8 cellular contexts compared by ENCODE assay signal in genomic region chr3:172034786-172035685, GRCh38. TPM values are rescaled to one million over a fixed set of nuclear protein-coding genes. Genes with fewer than 3 reads are reported as not detected.
DNase-seq lines count a peak whose midpoint lies in the region; FAIRE-seq and TF ChIP-seq lines count a peak whose summit lies in the region.

No MANE protein-coding gene starts in this region.

- TF ChIP-seq CTCF in endothelial cell of umbilical vein (IDR thresholded peaks at IDR 0.05; ENCODE audit: extremely low read depth in 1 of 2, insufficient read depth in 1 of 2, low read depth in 1 of 2, low read length in 2 of 2) = peak; percentile 25 to 39
- peak; percentile 58 for TF ChIP-seq CTCF in parathyroid adenoma (IDR thresholded peaks at IDR 0.05)

- no peak overlapping the region for H3K4me3 ChIP-seq in ACC112 (ENCODE audit: low read depth, low read length)
- no peak overlapping the region for H3K4me3 ChIP-seq in endothelial cell of umbilical vein (replicated peaks in 1 of 3; ENCODE audit: insufficient read depth in 1 of 3, low read depth in 1 of 3, low read length in 3 of 3)
- H3K4me3 ChIP-seq in parathyroid adenoma (ENCODE audit: low read depth, low read length) = no peak overlapping the region

- H3K27me3 ChIP-seq in ACC112 (ENCODE audit: insufficient read depth, low read length) = no peaks in the 10 kb centered on the region
- H3K27me3 ChIP-seq in endothelial cell of umbilical vein (ENCODE audit: control insufficient read depth in 2 of 2, insufficient read depth in 2 of 2, low read length in 2 of 2) = no peaks in the 10 kb centered on the region
- H3K27me3 ChIP-seq in parathyroid adenoma (ENCODE audit: control insufficient read depth, insufficient read depth, low read length) = no peaks in the 10 kb centered on the region

- dilution Hi-C loops in endothelial cell of umbilical vein (cut with MboI; ENCODE audit: extremely low pct_ligation_motif_present, low sequenced_read_pairs) = no loop called here

- H3K9ac ChIP-seq in endothelial cell of umbilical vein (replicated peaks; ENCODE audit: extremely low read depth, insufficient read depth, low read length) (no peak overlapping the region), parathyroid adenoma (no peak overlapping the region)

- peaks cover 9% of the 10 kb centered on the region for H3K79me2 ChIP-seq in ACC112 (ENCODE audit: control insufficient read depth, insufficient read depth, low read length, unreplicated experiment)
- H3K79me2 ChIP-seq in endothelial cell of umbilical vein (ENCODE audit: control insufficient read depth, insufficient read depth, low read length) = peaks cover 12% of the 10 kb centered on the region
- no peaks in the 10 kb centered on the region for H3K79me2 ChIP-seq in parathyroid adenoma

- DNase-seq in ELF-1 (ENCODE audit: low read depth, low spot score) = peak; percentile 52
- peak; percentile 19 for DNase-seq in NCI-H226
- DNase-seq in endothelial cell of umbilical vein (ENCODE audit: low read depth, low spot score) = no peak
- DNase-seq in GDM1 (lab: John Stamatoyannopoulos, UW) = no peak
- no peak for DNase-seq in G401 (ENCODE audit: low spot score)
- DNase-seq in cerebellar nuclear complex (lab: John Stamatoyannopoulos, UW) = no peak

- no peaks in the 10 kb centered on the region for H4K20me1 ChIP-seq in endothelial cell of umbilical vein (replicated peaks; ENCODE audit: control insufficient read depth, extremely low read depth, insufficient read depth, low read length)

- H3K9me3 ChIP-seq in endothelial cell of umbilical vein (replicated peaks; ENCODE audit: control insufficient read depth, insufficient read depth, low read length) (no peaks in the 10 kb centered on the region), parathyroid adenoma (ENCODE audit: control insufficient read depth, low read length) (no peaks in the 10 kb centered on the region)

- peak; percentile 73 for FAIRE-seq in endothelial cell of umbilical vein (lab: Jason Lieb, UNC)

- BruUV-seq in endothelial cell of umbilical vein (replicated peaks; lab: Mats Ljungman, UMichigan) = no TSS peak

- in situ Hi-C loops in G401 (cut with HindIII; ENCODE audit: low sequenced_read_pairs) = no loop called here

- H3K36me3 ChIP-seq in ACC112 (ENCODE audit: insufficient read depth, low read length) (no peaks in the 10 kb centered on the region), endothelial cell of umbilical vein (ENCODE audit: control insufficient read depth in 2 of 2, extremely low read depth in 1 of 2, insufficient read depth in 2 of 2, low read length in 2 of 2) (no peaks in the 10 kb centered on the region), parathyroid adenoma (ENCODE audit: control insufficient read depth, insufficient read depth, low read length) (no peaks in the 10 kb centered on the region)

- H3K4me1 ChIP-seq in ACC112 (ENCODE audit: control insufficient read depth, insufficient read depth, low read length, unreplicated experiment) (peaks cover 7% of the 10 kb centered on the region), endothelial cell of umbilical vein (ENCODE audit: control insufficient read depth, extremely low read depth, insufficient read depth, low read length) (peaks cover 9% of the 10 kb centered on the region), parathyroid adenoma (no peaks in the 10 kb centered on the region)

- intact Hi-C loops in endothelial cell of umbilical vein (cut with micrococcal nuclease) = no loop called here

- H2AFZ ChIP-seq in ACC112 (ENCODE audit: low read length, unreplicated experiment) (peak overlapping the region; percentile 12), endothelial cell of umbilical vein (ENCODE audit: low read depth, low read length) (no peak overlapping the region), parathyroid adenoma (no peak overlapping the region)

- H3K9me1 ChIP-seq in endothelial cell of umbilical vein (replicated peaks; ENCODE audit: control insufficient read depth, extremely low read depth, insufficient read depth, low read length) = no peaks in the 10 kb centered on the region

- H3K27ac ChIP-seq in ACC112 (ENCODE audit: low read depth, low read length) (no peak overlapping the region), endothelial cell of umbilical vein (ENCODE audit: insufficient read depth, low read depth, low read length) (no peak overlapping the region), parathyroid adenoma (no peak overlapping the region)

- CTCF ChIA-PET in endothelial cell of umbilical vein (lab: Charles Lee) = interaction anchor here (0.5 to 1.5 kb wide), 10 partner anchors 43 to 421 kb away, joined by 3 to 6 read pairs (median 3); no protein-coding TSS in a partner anchor

- no peak for TF ChIP-seq POLR2A in endothelial cell of umbilical vein (IDR thresholded peaks at IDR 0.05; ENCODE audit: low read depth, low read length)

- H3K4me2 ChIP-seq in endothelial cell of umbilical vein (ENCODE audit: insufficient read depth, low read length) = no peak overlapping the region
- no peak overlapping the region for H3K4me2 ChIP-seq in parathyroid adenoma (ENCODE audit: low read length)

- POLR2A ChIA-PET in endothelial cell of umbilical vein (lab: Charles Lee) = interaction anchor here (0.6 kb wide), 1 partner anchor 40 kb away, joined by 4 read pairs; no protein-coding TSS in a partner anchor

TF ChIP-seq in endothelial cell of umbilical vein, 7 proteins besides CTCF, POLR2A, EP300 and RAD21:
- no peak for TF ChIP-seq MYC (IDR thresholded peaks at IDR 0.05; ENCODE audit: low read depth, low read length)
- TF ChIP-seq JUN (IDR thresholded peaks at IDR 0.05; ENCODE audit: borderline replicate concordance, insufficient read depth, insufficient read length, low read depth) = no peak
- TF ChIP-seq POLR2AphosphoS5 (IDR thresholded peaks at IDR 0.05; ENCODE audit: insufficient read depth, low read depth, low read length) = no peak
- no peak for TF ChIP-seq FOS (IDR thresholded peaks at IDR 0.05; ENCODE audit: borderline replicate concordance, insufficient read depth, low read length)
- no peak for TF ChIP-seq GATA2 (IDR thresholded peaks at IDR 0.05; ENCODE audit: insufficient read depth, insufficient read length, low read depth, low read length)
- no peak for TF ChIP-seq EZH2 (IDR thresholded peaks at IDR 0.05; ENCODE audit: borderline replicate concordance, low read depth, low read length, severe bottlenecking)
- no peak for TF ChIP-seq MAX (IDR thresholded peaks at IDR 0.05; ENCODE audit: insufficient read depth, insufficient read length)

RNA-seq across cellular contexts. Expression of gene FNDC3B, which starts 4.3 kb away (rescaled TPM):
- 295 and 302 TPM in 2 replicates for total RNA-seq in endothelial cell of umbilical vein
- 73.3 and 91.6 TPM in 2 replicates for polyA plus RNA-seq in endothelial cell of umbilical vein
- polyA plus RNA-seq in endothelial cell of umbilical vein (2011; cell fraction: cytosol; rRNA removed) = 33.7 and 41.2 TPM in 2 replicates
- polyA plus RNA-seq in endothelial cell of umbilical vein (2011; cell fraction: nucleus; rRNA removed) = 145 and 149 TPM in 2 replicates
- polyA plus RNA-seq in endothelial cell of umbilical vein (2012) = 102 and 121 TPM in 2 replicates
- polyA minus RNA-seq in endothelial cell of umbilical vein = 528 and 540 TPM in 2 replicates
- polyA minus RNA-seq in endothelial cell of umbilical vein (2011; cell fraction: cytosol; rRNA and poly(A)+ RNA removed) = 13.1 TPM
- 861 and 1,327 TPM in 2 replicates for polyA minus RNA-seq in endothelial cell of umbilical vein (2011; cell fraction: nucleus; rRNA and poly(A)+ RNA removed)
- total RNA-seq in G401 (2014; rRNA removed; shearing (Covaris generic)) = 12.7 and 22.9 TPM in 2 replicates

Comparison
In these comparisons a context has a peak if more than half of its experiments do, and no peak if none do; other contexts are left out.
1. DNase-seq: peak in ELF-1 (single experiment) and NCI-H226 (single experiment); none in endothelial cell of umbilical vein (single experiment), GDM1 (single experiment), G401 (single experiment) and cerebellar nuclear complex (0 of 2).
2. RNA of gene FNDC3B, which starts 4.3 kb away (total RNA-seq): 295 to 302 TPM in endothelial cell of umbilical vein; 12.7 to 22.9 TPM in G401; every median in the first group is over 10 times any median in the second.